In the genomic region with DNA sequence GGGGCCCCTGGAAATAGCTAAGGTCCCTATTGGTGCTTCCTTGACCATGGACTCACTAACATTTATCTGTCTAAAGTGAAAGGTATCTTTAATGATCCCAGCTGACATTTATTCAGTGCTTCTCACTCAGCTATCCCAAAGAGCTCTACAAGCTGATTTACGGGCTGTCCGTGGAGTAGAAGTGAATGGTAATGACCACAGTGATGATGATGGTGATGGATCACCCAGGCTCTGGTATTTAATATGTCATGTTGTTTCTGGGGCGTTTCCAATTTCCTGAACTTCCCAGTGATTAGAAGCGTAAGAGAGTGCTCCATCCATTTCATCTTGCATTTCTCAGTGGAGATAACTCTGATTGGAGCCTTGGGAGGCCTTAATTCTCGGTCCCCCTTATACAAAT, we compare ENCODE assay signal across 33 cellular contexts.
"Had no signal": no experiment of that assay in that cellular context is flagged by ENCODE, and none has a peak within 500 bp of the region (broad histone marks: within the 10 kb centered on the region; RNA-seq: fewer than 3 reads in every experiment).

No MANE protein-coding gene starts in this region.

- H3K4me3 ChIP-seq: esophagus muscularis mucosa, gastroesophageal sphincter, hepatocyte, pancreas, prostate gland, sigmoid colon, smooth muscle cell, suprapubic skin, tibial nerve had no signal

- H3K27me3 ChIP-seq: brain microvascular endothelial cell, esophagus muscularis mucosa, gastroesophageal sphincter, hepatocyte, pancreas, sigmoid colon, suprapubic skin, tibial nerve had no signal

- H2AFZ ChIP-seq: hepatocyte had no signal

- H3K4me1 ChIP-seq: pancreas, prostate gland had no signal

- ATAC-seq: activated CD4-positive, CD25-positive, alpha-beta regulatory T cell treated with anti-CD3 and anti-CD28 coated beads, Interleukin-2, amount 50 U/mL, for 24 hours; gastroesophageal sphincter; pancreas; stimulated activated memory B cell treated with anti-CD40 and anti-IgM and Interleukin-4, amounts not matched to agents 10 μg/mL and 1 μg/mL and 100 μg/mL, for 72 hours; stimulated activated naive CD8-positive, alpha-beta T cell treated with anti-CD3 and anti-CD28 coated beads, Interleukin-15, amount 100 ng/mL, for 72 hours had no signal

- H3K79me2 ChIP-seq: hepatocyte had no signal

- H3K9me3 ChIP-seq: pancreas, prostate gland, suprapubic skin had no signal

- H3K36me3 ChIP-seq: brain microvascular endothelial cell, esophagus muscularis mucosa, gastroesophageal sphincter, pancreas, prostate gland, sigmoid colon, suprapubic skin, tibial nerve, WERI-Rb-1 had no signal

- H3K27ac ChIP-seq: brain microvascular endothelial cell, esophagus muscularis mucosa, gastroesophageal sphincter, hepatocyte, pancreas, prostate gland, tibial nerve, WERI-Rb-1 had no signal

- H3K4me2 ChIP-seq: hepatocyte, smooth muscle cell had no signal

- DNase-seq: activated CD4-positive, alpha-beta memory T cell treated with anti-CD3 and anti-CD28 coated beads for 36 hours; activated CD4-positive, alpha-beta T cell treated with anti-CD3 and anti-CD28 coated beads, Interleukin-2, amount 10 ng/mL, durations not matched to agents 24 days and 14 days; activated CD8-positive, alpha-beta memory T cell treated with anti-CD3 and anti-CD28 coated beads, Interleukin-2, amount 50 U/mL, for 4 hours; activated gamma-delta T cell; activated naive CD4-positive, alpha-beta T cell treated with anti-CD3 and anti-CD28 coated beads, Interleukin-2, amount 10 ng/mL, durations not matched to agents 7 days and 5 days; activated naive CD8-positive, alpha-beta T cell treated with anti-CD3 and anti-CD28 coated beads, Interleukin-2, amount 10 ng/mL, durations not matched to agents 7 days and 5 days; activated T-cell treated with anti-CD3 and anti-CD28 coated beads, Interleukin-2, amount 50 U/mL, for 1 hour; amniotic stem cell; brain microvascular endothelial cell; caudate nucleus; cortex of kidney; left cardiac atrium; naive B cell; nucleus accumbens; pancreas; retina; sigmoid colon; stimulated activated CD4-positive, alpha-beta T cell treated with anti-CD3 and anti-CD28 coated beads, Interleukin-1b, Interleukin-23, amount 100 ng/mL, for 48 hours; stimulated activated CD4-positive, alpha-beta T cell treated with anti-CD3 and anti-CD28 coated beads, Interleukin-4, amount 100 ng/mL, for 4 hours; stimulated activated CD8-positive, alpha-beta memory T cell treated with anti-CD3 and anti-CD28 coated beads, Interleukin-4, amount 100 ng/mL, for 48 hours; stimulated activated naive CD8-positive, alpha-beta T cell treated with anti-CD3 and anti-CD28 coated beads, Interleukin-15, amount 100 ng/mL, for 72 hours; SW 1271; T-helper 9 cell; WERI-Rb-1 had no signal
